Comparison of ENCODE assay signal across 13 cellular contexts in genomic region chr3:35857004-35857403, GRCh38.
A peak's percentile ranks its signal among the peaks of the same experiment; 100 is the strongest.
DNase-seq lines count a peak whose midpoint lies in the region; ATAC-seq and TF ChIP-seq lines count a peak whose summit lies in the region.
"Had no signal": no experiment of that assay in that cellular context is flagged by ENCODE, and none has a peak within 500 bp of the region (broad histone marks: within the 10 kb centered on the region; RNA-seq: fewer than 3 reads in every experiment).

No MANE protein-coding gene starts in this region.

- H3K27me3 Mint-ChIP-seq in MCF 10A (ENCODE audit: insufficient read depth, unreplicated experiment), result peaks cover 89% of the 10 kb centered on the region
- H3K27me3 Mint-ChIP-seq: central memory CD8-positive, alpha-beta T cell had no signal

- no peaks in the 10 kb centered on the region for H3K4me1 Mint-ChIP-seq in MCF 10A (ENCODE audit: insufficient read depth, unreplicated experiment)
- H3K4me1 Mint-ChIP-seq: central memory CD8-positive, alpha-beta T cell had no signal

- no TSS peak for BruUV-seq in MCF 10A (replicated peaks; lab: Mats Ljungman, UMichigan)

- CTCF ChIA-PET in MCF 10A (lab: Yijun Ruan, JAX), result no interaction called here

- no peak overlapping the region for H3K27ac Mint-ChIP-seq in MCF 10A (ENCODE audit: low read depth, unreplicated experiment)

- intact Hi-C loops in MCF 10A (cut with micrococcal nuclease), result no loop called here

- no peaks in the 10 kb centered on the region for H3K36me3 Mint-ChIP-seq in MCF 10A (ENCODE audit: insufficient read depth, unreplicated experiment)

- H3K9me3 Mint-ChIP-seq in MCF 10A (ENCODE audit: unreplicated experiment), result no peaks in the 10 kb centered on the region

- POLR2A ChIA-PET in MCF 10A (lab: Yijun Ruan, JAX), result no interaction called here

- ATAC-seq in GM18508 (IDR thresholded peaks at IDR 0.05; ENCODE audit: insufficient read depth, unreplicated experiment) (peak; percentile 90), GM21381 (IDR thresholded peaks at IDR 0.05; ENCODE audit: unreplicated experiment) (peak; percentile 69), HG03066 (IDR thresholded peaks at IDR 0.05; ENCODE audit: low read depth, unreplicated experiment) (peak; percentile 86)

- no peak for TF ChIP-seq CTCF in MCF 10A (IDR thresholded peaks at IDR 0.05; ENCODE audit: unreplicated experiment)

- no peak overlapping the region for H3K4me3 Mint-ChIP-seq in MCF 10A (ENCODE audit: unreplicated experiment)
- H3K4me3 Mint-ChIP-seq: central memory CD8-positive, alpha-beta T cell had no signal

- peak; percentile 33 to 81 for DNase-seq in NOMO-1 (lab: John Stamatoyannopoulos, UW; ENCODE audit: unreplicated experiment in 2 of 2)
- DNase-seq in HCEC 1CT, result no peak
- no peak for DNase-seq in MCF 10A (ENCODE audit: unreplicated experiment)
- no peak for DNase-seq in NCI-H1105 (lab: John Stamatoyannopoulos, UW)
- no peak for DNase-seq in effector CD4-positive, alpha-beta T cell
- DNase-seq: activated naive CD4-positive, alpha-beta T cell treated with anti-CD3 and anti-CD28 coated beads, Interleukin-2, amount 50 U/mL, for 16 hours; EL; NCI-H187 treated with DMSO at 0.1 percent for 48 hours; transverse colon had no signal

Comparison
In these comparisons a context has a peak if more than half of its experiments do, and no peak if none do; other contexts are left out.
1. DNase-seq: peak in NOMO-1 (2 of 2); none in HCEC 1CT (single experiment), MCF 10A (single experiment), NCI-H1105 (single experiment) and effector CD4-positive, alpha-beta T cell (single experiment).
2. Peak in every context shown above with its lines, with median percentiles within 50 percentile points of each other: ATAC-seq.